8 cellular contexts compared by ENCODE assay signal in genomic region chr6:30679765-30680535, GRCh38. TPM values are rescaled to one million over a fixed set of nuclear protein-coding genes. Genes with fewer than 3 reads are reported as not detected.
DNase-seq lines count a peak whose midpoint lies in the region; ATAC-seq and TF ChIP-seq lines count a peak whose summit lies in the region.

No MANE protein-coding gene starts in this region.

- peaks cover 0 to 17% (median 5%) of the 10 kb centered on the region in 4 donors for H3K36me3 ChIP-seq in right lobe of liver
- H3K36me3 ChIP-seq in transverse colon = peaks cover 0 to 12% (median 5%) of the 10 kb centered on the region in 4 donors

- H3K4me1 Mint-ChIP-seq in activated T-cell treated with anti-CD3 and anti-CD28 coated beads, Interleukin-2, amount 50 U/mL, for 4 hours (ENCODE audit: low read depth) = peaks cover 32% of the 10 kb centered on the region
- peaks cover 38% of the 10 kb centered on the region for H3K4me1 Mint-ChIP-seq in activated naive CD8-positive, alpha-beta T cell treated with anti-CD3 and anti-CD28 coated beads, Interleukin-2, amount 50 U/mL, for 24 hours

- H3K27me3 Mint-ChIP-seq in activated T-cell treated with anti-CD3 and anti-CD28 coated beads, Interleukin-2, amount 50 U/mL, for 4 hours (ENCODE audit: low read depth) = no peaks in the 10 kb centered on the region
- H3K27me3 Mint-ChIP-seq in activated naive CD8-positive, alpha-beta T cell treated with anti-CD3 and anti-CD28 coated beads, Interleukin-2, amount 50 U/mL, for 24 hours = no peaks in the 10 kb centered on the region

- peaks cover 0 to 67% (median 30%) of the 10 kb centered on the region in 4 donors for H3K4me1 ChIP-seq in right lobe of liver
- peaks cover 0 to 61% (median 33%) of the 10 kb centered on the region in 4 donors for H3K4me1 ChIP-seq in transverse colon

- H3K4me3 Mint-ChIP-seq in activated T-cell treated with anti-CD3 and anti-CD28 coated beads, Interleukin-2, amount 50 U/mL, for 4 hours = peak overlapping the region; percentile 100
- H3K4me3 Mint-ChIP-seq in activated naive CD8-positive, alpha-beta T cell treated with anti-CD3 and anti-CD28 coated beads, Interleukin-2, amount 50 U/mL, for 24 hours = peak overlapping the region; percentile 100

- H3K9me3 Mint-ChIP-seq in activated T-cell treated with anti-CD3 and anti-CD28 coated beads, Interleukin-2, amount 50 U/mL, for 4 hours = no peaks in the 10 kb centered on the region
- no peaks in the 10 kb centered on the region for H3K9me3 Mint-ChIP-seq in activated naive CD8-positive, alpha-beta T cell treated with anti-CD3 and anti-CD28 coated beads, Interleukin-2, amount 50 U/mL, for 24 hours

- ATAC-seq in activated T-cell treated with anti-CD3 and anti-CD28 coated beads, Interleukin-2, amount 50 U/mL, for 4 hours = no peak
- no peak for ATAC-seq in activated naive CD8-positive, alpha-beta T cell treated with anti-CD3 and anti-CD28 coated beads, Interleukin-2, amount 50 U/mL, for 24 hours
- peak in 1 of 4 donors; percentile 0 for ATAC-seq in right lobe of liver
- no peak for ATAC-seq in HG02642 (IDR thresholded peaks at IDR 0.05; ENCODE audit: poor library complexity, unreplicated experiment)
- ATAC-seq in GM21390 (IDR thresholded peaks at IDR 0.05; ENCODE audit: unreplicated experiment) = no peak
- ATAC-seq in GM21447 (IDR thresholded peaks at IDR 0.05; ENCODE audit: unreplicated experiment) = no peak

- peaks cover 46% of the 10 kb centered on the region for H3K36me3 Mint-ChIP-seq in activated T-cell treated with anti-CD3 and anti-CD28 coated beads, Interleukin-2, amount 50 U/mL, for 4 hours (ENCODE audit: insufficient read depth)
- H3K36me3 Mint-ChIP-seq in activated naive CD8-positive, alpha-beta T cell treated with anti-CD3 and anti-CD28 coated beads, Interleukin-2, amount 50 U/mL, for 24 hours (ENCODE audit: low read depth) = peaks cover 81% of the 10 kb centered on the region

- H3K27ac ChIP-seq in right lobe of liver (peak overlapping the region; percentile 60 to 94 (median 84)), transverse colon (peak overlapping the region; percentile 93 to 99 (median 96))

- H3K27me3 ChIP-seq in right lobe of liver (no peaks in the 10 kb centered on the region), transverse colon (no peaks in the 10 kb centered on the region)

- TF ChIP-seq POLR2A in right lobe of liver (IDR thresholded peaks at IDR 0.05) = no peak
- no peak for TF ChIP-seq POLR2A in transverse colon (IDR thresholded peaks at IDR 0.05)

- intact Hi-C loops in right lobe of liver (cut with DNase I) (loop anchor here (2.0 to 10.0 kb wide), 4 partner anchors 43 to 195 kb away; partner anchors contain the start of genes ATAT1 (in 1 of the 2) and HLA-E (in 1 of the 2)), transverse colon (cut with DNase I; ENCODE audit: low total_unique reads) (loop anchor here (5.0 to 10.0 kb wide), 3 partner anchors 132 to 1182 kb away; partner anchors contain the start of genes DDR1 and NEU1)

- TF ChIP-seq CTCF in right lobe of liver (IDR thresholded peaks at IDR 0.05) (no peak), transverse colon (IDR thresholded peaks at IDR 0.05) (no peak)

- WGBS in right lobe of liver (ENCODE audit: insufficient coverage, low coverage, low lambda C conversion rate, missing lambda C conversion rate) = 27% methylated on average over 7 of the region's 7 CpGs
- WGBS in transverse colon (ENCODE audit: low coverage in 1 of 2), 2 donors = 60 to 75% methylated on average over 2 to 7 of the region's 7 CpGs

- DNase-seq in activated T-cell treated with anti-CD3 and anti-CD28 coated beads, Interleukin-2, amount 50 U/mL, for 4 hours = no peak
- DNase-seq in activated T-cell treated with anti-CD3 and anti-CD28 coated beads for 4 hours (no peak), right lobe of liver (peak in 1 of 3 donors; percentile 27), transverse colon (no peak)
- no peak for DNase-seq in activated naive CD8-positive, alpha-beta T cell treated with anti-CD3 and anti-CD28 coated beads, Interleukin-2, amount 50 U/mL, for 24 hours

- in situ Hi-C loops in transverse colon (cut with MboI; ENCODE audit: low pct_ligation_motif_present in 1 of 4, low pct_unique_long_range_greater_than_20kb in 1 of 4, low sequenced_read_pairs in 3 of 4) = loop anchor here (5.0 to 10.0 kb wide), 4 partner anchors 37 to 55 kb away; partner anchors contain the start of genes ATAT1 (in 1 of the 4), MDC1 (in 1 of the 4) and TUBB (in 1 of the 4)

- no peak for TF ChIP-seq EP300 in transverse colon (IDR thresholded peaks at IDR 0.05; ENCODE audit: low read depth)

- H3K9me3 ChIP-seq in right lobe of liver = no peaks in the 10 kb centered on the region
- no peaks in the 10 kb centered on the region for H3K9me3 ChIP-seq in transverse colon

- peak overlapping the region; percentile 98 for H3K27ac Mint-ChIP-seq in activated naive CD8-positive, alpha-beta T cell treated with anti-CD3 and anti-CD28 coated beads, Interleukin-2, amount 50 U/mL, for 24 hours

- peak overlapping the region; percentile 8 to 34 (median 24) for H3K4me3 ChIP-seq in right lobe of liver
- H3K4me3 ChIP-seq in transverse colon = peak overlapping the region in 1 of 4 donors; percentile 72

RNA-seq across cellular contexts. Expression of gene PPP1R18, which starts 6.5 kb away (rescaled TPM):
- total RNA-seq in activated T-cell treated with anti-CD3 and anti-CD28 coated beads, Interleukin-2, amount 50 U/mL, for 4 hours = 100 to 1,000 TPM; 148 to 176 (median 148) TPM
- 10 to 100 TPM in 4 of 6 experiments, 1 to 10 TPM in 2; 6.7 to 29.1 (median 12.9) TPM for total RNA-seq in right lobe of liver
- total RNA-seq in transverse colon = 10 to 100 TPM; 11.5 to 46.0 (median 14.9) TPM

RNA-seq across cellular contexts. Expression of gene DHX16, which starts 7.1 kb away (rescaled TPM):
- 10 to 100 TPM; 54.2 to 57.2 (median 54.8) TPM for total RNA-seq in activated T-cell treated with anti-CD3 and anti-CD28 coated beads, Interleukin-2, amount 50 U/mL, for 4 hours
- total RNA-seq in right lobe of liver (10 to 100 TPM; 12.3 to 17.8 (median 14.4) TPM), transverse colon (100 to 1,000 TPM in 1 of 4 donors, 10 to 100 TPM in 3; 37.8 to 144 (median 41.3) TPM)

RNA-seq across cellular contexts. Expression of gene NRM, which starts 10.8 kb away (rescaled TPM):
- 10 to 100 TPM in 2 of 3 donors, 1 to 10 TPM in 1; 9.7 to 10.5 (median 10.2) TPM for total RNA-seq in activated T-cell treated with anti-CD3 and anti-CD28 coated beads, Interleukin-2, amount 50 U/mL, for 4 hours
- 1 to 10 TPM; 1.2 to 2.7 (median 1.9) TPM for total RNA-seq in right lobe of liver
- 10 to 100 TPM in 1 of 4 donors, 1 to 10 TPM in 2, not detected in 1; 2.7 to 13.8 (median 2.7) TPM for total RNA-seq in transverse colon

RNA-seq across cellular contexts. Expression of gene C6orf136, which starts 33.0 kb away (rescaled TPM):
- total RNA-seq in activated T-cell treated with anti-CD3 and anti-CD28 coated beads, Interleukin-2, amount 50 U/mL, for 4 hours = 10 to 100 TPM; 34.7 to 36.7 (median 36.6) TPM
- total RNA-seq in right lobe of liver (10 to 100 TPM in 4 of 6 experiments, 1 to 10 TPM in 2; 8.2 to 14.1 (median 11.0) TPM), transverse colon (100 to 1,000 TPM in 1 of 4 donors, 10 to 100 TPM in 3; 49.1 to 301 (median 63.5) TPM)

RNA-seq across cellular contexts. Expression of gene MDC1, which starts 37.1 kb away (rescaled TPM):
- total RNA-seq in activated T-cell treated with anti-CD3 and anti-CD28 coated beads, Interleukin-2, amount 50 U/mL, for 4 hours = 10 to 100 TPM; 65.4 to 69.5 (median 65.8) TPM
- total RNA-seq in right lobe of liver (10 to 100 TPM in 4 of 6 experiments, 1 to 10 TPM in 2; 8.8 to 15.5 (median 12.1) TPM), transverse colon (10 to 100 TPM in 2 of 4 donors, 1 to 10 TPM in 2; 3.1 to 13.5 (median 9.7) TPM)
